In genomic region chr13:59446391-59446790, GRCh38 we compare ENCODE assay signal across 2 cellular contexts.
A peak's percentile ranks its signal among the peaks of the same experiment; 100 is the strongest.
TF ChIP-seq lines count a peak whose summit lies in the region.

No MANE protein-coding gene starts in this region.

TF ChIP-seq in HepG2, 621 proteins besides CTCF, POLR2A, EP300 and RAD21 (continued from another document):
- TF ChIP-seq SKIL (CRISPR knock-in tag; IDR thresholded peaks at IDR 0.05; ENCODE audit: borderline replicate concordance) (no peak), ZBTB43 (CRISPR knock-in tag; conservative IDR thresholded peaks at IDR 0.05) (no peak), ZBTB4 (CRISPR knock-in tag; IDR thresholded peaks at IDR 0.05; ENCODE audit: borderline replicate concordance) (no peak), ZNF33B (CRISPR knock-in tag; IDR thresholded peaks at IDR 0.05) (no peak), HOXD1 (CRISPR knock-in tag; IDR thresholded peaks at IDR 0.05) (no peak), ZBTB21 (CRISPR knock-in tag; IDR thresholded peaks at IDR 0.05) (no peak), MAFK (conservative IDR thresholded peaks at IDR 0.05 in 1 of 2, IDR thresholded peaks at IDR 0.05 in 1 of 2; ENCODE audit: low read length in 2 of 2) (peak; percentile 63 to 68), ZNF230 (CRISPR knock-in tag; IDR thresholded peaks at IDR 0.05) (no peak), KLF11 (CRISPR knock-in tag; IDR thresholded peaks at IDR 0.05) (no peak), ZNF382 (CRISPR knock-in tag; IDR thresholded peaks at IDR 0.05; ENCODE audit: borderline replicate concordance) (no peak), ZNF292 (CRISPR knock-in tag; IDR thresholded peaks at IDR 0.05; ENCODE audit: borderline replicate concordance, low read depth) (no peak), MAFF (IDR thresholded peaks at IDR 0.05; ENCODE audit: low read depth, low read length) (peak; percentile 63)

TF ChIP-seq in endothelial cell of umbilical vein, 7 proteins besides CTCF, POLR2A, EP300 and RAD21 (continued from another document):
- TF ChIP-seq EZH2 (IDR thresholded peaks at IDR 0.05; ENCODE audit: borderline replicate concordance, low read depth, low read length, severe bottlenecking) (no peak), JUN (IDR thresholded peaks at IDR 0.05; ENCODE audit: borderline replicate concordance, insufficient read depth, insufficient read length, low read depth) (no peak), MYC (IDR thresholded peaks at IDR 0.05; ENCODE audit: low read depth, low read length) (no peak), POLR2AphosphoS5 (IDR thresholded peaks at IDR 0.05; ENCODE audit: insufficient read depth, low read depth, low read length) (no peak), FOS (IDR thresholded peaks at IDR 0.05; ENCODE audit: borderline replicate concordance, insufficient read depth, low read length) (no peak)
